ENCODE assay signal across 21 cellular contexts in the genomic region with DNA sequence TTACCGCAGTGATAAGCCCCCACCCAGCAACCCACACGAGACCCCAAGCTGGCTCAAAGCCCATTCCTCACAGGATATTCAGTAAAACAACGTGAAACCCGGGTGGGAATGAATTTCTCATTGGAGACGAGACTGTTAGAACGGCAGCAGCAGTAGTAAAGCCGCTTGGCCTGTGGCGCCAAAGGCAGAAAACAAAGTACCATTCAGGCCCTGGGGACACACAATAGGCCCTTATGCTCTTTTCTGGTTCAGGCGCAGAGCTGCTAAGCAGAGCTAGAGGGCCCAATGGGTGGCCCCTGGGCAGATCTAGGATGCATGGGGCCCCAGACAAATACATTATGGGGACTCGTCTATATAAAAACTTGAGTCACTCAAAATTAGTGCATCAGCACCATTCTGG. TPM values are rescaled to one million over a fixed set of nuclear protein-coding genes. Genes with fewer than 3 reads are reported as not detected.
DNase-seq lines count a peak whose midpoint lies in the region; ATAC-seq, FAIRE-seq and TF ChIP-seq lines count a peak whose summit lies in the region.
"Had no signal": no experiment of that assay in that cellular context is flagged by ENCODE, and none has a peak within 500 bp of the region (broad histone marks: within the 10 kb centered on the region; RNA-seq: fewer than 3 reads in every experiment).

No MANE protein-coding gene starts in this region.

- no peak for FAIRE-seq in H1 (lab: Jason Lieb, UNC)
- FAIRE-seq: GM19239, pancreas, TTC549 had no signal

- peaks cover 5 to 21% (median 12%) of the 10 kb centered on the region in 4 experiments for H3K4me1 ChIP-seq in H1 (replicated peaks in 1 of 4; ENCODE audit: control insufficient read depth in 3 of 4, insufficient read depth in 4 of 4, low read length in 3 of 4)
- H3K4me1 ChIP-seq in testis = peaks cover 3% of the 10 kb centered on the region
- H3K4me1 ChIP-seq: pancreas had no signal

- H3K23ac ChIP-seq in H1 (ENCODE audit: insufficient read length) = no peak overlapping the region

- no peak overlapping the region for H2BK120ac ChIP-seq in H1 (replicated peaks; ENCODE audit: low read depth, low read length)

- no peak overlapping the region for H3K4me3 ChIP-seq in H1 (ENCODE audit: extremely low read depth in 1 of 4, insufficient read depth in 2 of 4, low read depth in 3 of 4, low read length in 4 of 4)
- no peak overlapping the region for H3K4me3 ChIP-seq in testis
- H3K4me3 ChIP-seq: cardiac muscle cell, pancreas had no signal

- no peaks in the 10 kb centered on the region for H3K79me2 ChIP-seq in H1 (ENCODE audit: control insufficient read depth in 1 of 2, insufficient read depth in 2 of 2, low read length in 2 of 2)

- H4K20me1 ChIP-seq in H1 (replicated peaks in 1 of 2; ENCODE audit: control insufficient read depth in 1 of 2, insufficient read depth in 2 of 2, low read length in 2 of 2) = no peaks in the 10 kb centered on the region

- H3K56ac ChIP-seq in H1 (replicated peaks; ENCODE audit: insufficient read length, low read depth, low read length) = no peak overlapping the region

- H4K91ac ChIP-seq in H1 (replicated peaks; ENCODE audit: insufficient read length, low read length) = no peak overlapping the region

- no peak overlapping the region; the same call in 1 of the 2 replicates for H2AK5ac ChIP-seq in H1 (ENCODE audit: low read depth, low read length)

- no peak for ATAC-seq in GM21825 (IDR thresholded peaks at IDR 0.05; ENCODE audit: unreplicated experiment)
- ATAC-seq: esophagus mucosa, pancreas had no signal

- H3K36me3 ChIP-seq in H1 (ENCODE audit: control insufficient read depth in 2 of 4, insufficient read depth in 4 of 4, low read length in 3 of 4) = no peaks in the 10 kb centered on the region
- H3K36me3 ChIP-seq in testis (ENCODE audit: low read depth, missing control alignments) = no peaks in the 10 kb centered on the region
- H3K36me3 ChIP-seq: cardiac muscle cell, pancreas had no signal

- no peak overlapping the region for H4K8ac ChIP-seq in H1 (ENCODE audit: extremely low read depth, insufficient read depth, low read length)

- no peaks in the 10 kb centered on the region for H3K79me1 ChIP-seq in H1 (ENCODE audit: low read depth, low read length)

- TF ChIP-seq RAD21 in H1 (IDR thresholded peaks at IDR 0.05 in 1 of 2, conservative IDR thresholded peaks at IDR 0.05 in 1 of 2; ENCODE audit: low read depth in 2 of 2, low read length in 2 of 2) = no peak

- H3K27ac ChIP-seq in H1 (ENCODE audit: low read depth, low read length) = no peak overlapping the region
- H3K27ac ChIP-seq in testis = no peak overlapping the region
- H3K27ac ChIP-seq: cardiac muscle cell, HL-60, pancreas had no signal

- DNase-seq in NCI-H748 (lab: John Stamatoyannopoulos, UW; ENCODE audit: unreplicated experiment) = peak; percentile 16
- DNase-seq in NCI-H748 treated with DMSO at 0.1 percent for 48 hours (lab: John Stamatoyannopoulos, UW) = no peak
- DNase-seq in H1 (ENCODE audit: low read depth in 1 of 2, low spot score in 2 of 2) = no peak
- DNase-seq in midbrain (lab: John Stamatoyannopoulos, UW) = peak; percentile 88
- peak; percentile 46 for DNase-seq in testis
- DNase-seq in DMS 273 treated with DMSO at 0.1 percent for 48 hours (lab: John Stamatoyannopoulos, UW) = no peak
- no peak for DNase-seq in NCI-H128 (lab: John Stamatoyannopoulos, UW; ENCODE audit: unreplicated experiment)
- DNase-seq: activated CD4-positive, alpha-beta T cell treated with anti-CD3 and anti-CD28 coated beads for 48 hours; GDM1; MV-4-11; NCI-H1930; NCI-H446 treated with DMSO at 0.1 percent for 48 hours; pancreas; Right ventricle myocardium superior; stimulated activated CD4-positive, alpha-beta T cell treated with anti-CD3 and anti-CD28 coated beads, Interleukin-1b, Interleukin-23, amount 100 ng/mL, for 48 hours had no signal

- peak overlapping the region; percentile 4; the same call in 1 of the 2 replicates for H2BK5ac ChIP-seq in H1 (ENCODE audit: low read depth, low read length)

- H3K9me3 ChIP-seq in H1 (ENCODE audit: insufficient read depth in 2 of 2, low read depth in 1 of 2, low read length in 1 of 2) = no peaks in the 10 kb centered on the region
- no peaks in the 10 kb centered on the region for H3K9me3 ChIP-seq in testis
- H3K9me3 ChIP-seq: pancreas had no signal

- no peaks in the 10 kb centered on the region for H3K23me2 ChIP-seq in H1 (ENCODE audit: low read depth, low read length)

- TF ChIP-seq EP300 in H1 (IDR thresholded peaks at IDR 0.05; ENCODE audit: borderline replicate concordance in 1 of 2, low read depth in 2 of 2, low read length in 2 of 2) = no peak

- CTCF ChIA-PET in H1 (lab: Charles Lee; ENCODE audit: partially characterized antibody) = interaction anchor here (0.9 to 1.5 kb wide), 3 partner anchors 29 to 62 kb away, joined by 3 to 5 read pairs (median 4); a partner anchor contains a TSS

- H4K5ac ChIP-seq in H1 (ENCODE audit: insufficient read length, low read depth, low read length) = no peak overlapping the region

- H2AFZ ChIP-seq in H1 (ENCODE audit: low read length) = no peak overlapping the region

- H3K4me2 ChIP-seq in H1 (ENCODE audit: insufficient read depth in 1 of 2, low read depth in 2 of 2, low read length in 2 of 2) = no peak overlapping the region

- H2BK15ac ChIP-seq in H1 (ENCODE audit: low read length) = peak overlapping the region; percentile 73; the same call in 1 of the 2 replicates

- H2BK12ac ChIP-seq in H1 (ENCODE audit: low read depth, low read length) = peak overlapping the region; percentile 68

- peak overlapping the region; percentile 33 for H3K18ac ChIP-seq in H1 (ENCODE audit: extremely low read depth, low read length)

- POLR2A ChIA-PET in H1 (lab: Charles Lee; ENCODE audit: partially characterized antibody) = interaction anchor here (0.9 kb wide), 1 partner anchor 26 kb away, joined by 3 read pairs; no protein-coding TSS in a partner anchor

- no peak overlapping the region for H3K4ac ChIP-seq in H1 (replicated peaks; ENCODE audit: insufficient read length, low read depth, low read length)

- no peak overlapping the region for H3K9ac ChIP-seq in H1 (replicated peaks in 1 of 4; ENCODE audit: extremely low read depth in 1 of 4, low read depth in 3 of 4, low read length in 3 of 4)

- intact Hi-C loops in testis (cut with DNase I; ENCODE audit: low total_unique reads) = no loop called here

- H3K14ac ChIP-seq in H1 (ENCODE audit: insufficient read length) = no peak overlapping the region

- H2BK20ac ChIP-seq in H1 (ENCODE audit: low read length) = 0 out of 2 replicates have a peak overlapping the region, but pooled peaks have one; percentile 25

- no peak for TF ChIP-seq CTCF in H1 (IDR thresholded peaks at IDR 0.05; ENCODE audit: control extremely low read depth in 1 of 3, insufficient read depth in 1 of 3, low read depth in 1 of 3, low read length in 3 of 3)
- no peak for TF ChIP-seq CTCF in testis (IDR thresholded peaks at IDR 0.05)

- WGBS in H1 (ENCODE audit: extremely low coverage in 1 of 2, insufficient coverage in 1 of 2, insufficient read length in 1 of 2, insufficient replicate concordance in 2 of 2, low coverage in 1 of 2, low lambda C conversion rate in 2 of 2, missing lambda C conversion rate in 1 of 2), 2 experiments = 86% methylated on average over 10 of the region's 10 CpGs; no CpG with 5 or more reads in 1 of the 2 experiments
- WGBS in testis, 2 donors = 58 to 83% methylated on average over 8 to 10 of the region's 10 CpGs

- TF ChIP-seq POLR2A in H1 (IDR thresholded peaks at IDR 0.05; ENCODE audit: control extremely low read depth in 1 of 2, low read depth in 2 of 2, low read length in 2 of 2) (no peak), testis (IDR thresholded peaks at IDR 0.05) (no peak)

- H3K27me3 ChIP-seq in H1 (replicated peaks in 1 of 4; ENCODE audit: control insufficient read depth in 3 of 4, extremely low read depth in 1 of 4, insufficient read depth in 3 of 4, low read length in 3 of 4) (no peaks in the 10 kb centered on the region), testis (no peaks in the 10 kb centered on the region)
- H3K27me3 ChIP-seq: cardiac muscle cell, pancreas had no signal

TF ChIP-seq in H1, 55 proteins besides CTCF, POLR2A, EP300 and RAD21 (continues in another document):
- TF ChIP-seq TCF12 (IDR thresholded peaks at IDR 0.05; ENCODE audit: low read depth, low read length) = no peak
- TF ChIP-seq CBX5 (IDR thresholded peaks at IDR 0.05; ENCODE audit: low read depth, low read length) = no peak
- TF ChIP-seq, protein P1, sequence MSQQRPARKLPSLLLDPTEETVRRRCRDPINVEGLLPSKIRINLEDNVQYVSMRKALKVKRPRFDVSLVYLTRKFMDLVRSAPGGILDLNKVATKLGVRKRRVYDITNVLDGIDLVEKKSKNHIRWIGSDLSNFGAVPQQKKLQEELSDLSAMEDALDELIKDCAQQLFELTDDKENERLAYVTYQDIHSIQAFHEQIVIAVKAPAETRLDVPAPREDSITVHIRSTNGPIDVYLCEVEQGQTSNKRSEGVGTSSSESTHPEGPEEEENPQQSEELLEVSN (IDR thresholded peaks at IDR 0.05) = no peak
- TF ChIP-seq RXRA (IDR thresholded peaks at IDR 0.05; ENCODE audit: insufficient read depth, low read depth, low read length) = no peak
- no peak for TF ChIP-seq YY1 (IDR thresholded peaks at IDR 0.05; ENCODE audit: low read depth, low read length)

RNA-seq across cellular contexts. Expression of a gene that starts 45.2 kb away (rescaled TPM):
- 27.2 and 27.5 TPM in 2 replicates for total RNA-seq in H1 (2021; fragmentation: NEBNext Ultra II Directional; extraction: Animal tissue kit (Norgen Biotek cat#: 25700))
- 11.5 and 22.5 TPM in 2 replicates for polyA plus RNA-seq in H1 (2011; rRNA removed)
- polyA plus RNA-seq in H1 (2011; cell fraction: cytosol; rRNA removed) = 13.7 TPM
- polyA plus RNA-seq in H1 (2011; cell fraction: nucleus; rRNA removed) = 62.5 TPM
- 13.1 to 20.2 TPM (median 19.2 TPM) in 4 replicates for polyA plus RNA-seq in H1 (2012, experiment 1 of 2)
- polyA plus RNA-seq in H1 (2012, experiment 2 of 2) = 21.5 TPM
- 6.5 TPM for polyA plus RNA-seq in H1 (2013, experiment 1 of 2)
- 5.8 TPM for polyA plus RNA-seq in H1 (2013, experiment 2 of 2)
- 8.1 and 13.0 TPM in 2 replicates for polyA minus RNA-seq in H1 (2011; rRNA and poly(A)+ RNA removed)
- 9.8 TPM for polyA minus RNA-seq in H1 (2011; cell fraction: cytosol; rRNA and poly(A)+ RNA removed)
- polyA minus RNA-seq in H1 (2011; cell fraction: nucleus; rRNA and poly(A)+ RNA removed) = 22.3 TPM
- 10 to 100 TPM; 40.9 to 46.0 TPM for total RNA-seq in testis
- 53.1 TPM for polyA plus RNA-seq in testis (ENCODE audit: insufficient read depth, low read depth, low replicate concordance)

RNA-seq across cellular contexts. Expression of a gene that starts 56.1 kb away (rescaled TPM):
- total RNA-seq in H1 (2021; fragmentation: NEBNext Ultra II Directional; extraction: Animal tissue kit (Norgen Biotek cat#: 25700)) = 64.3 and 67.6 TPM in 2 replicates
- polyA plus RNA-seq in H1 (2011; rRNA removed) (49.8 and 66.9 TPM in 2 replicates), testis (ENCODE audit: insufficient read depth, low read depth, low replicate concordance) (27.2 TPM)
- 38.6 TPM for polyA plus RNA-seq in H1 (2011; cell fraction: cytosol; rRNA removed)
- polyA plus RNA-seq in H1 (2011; cell fraction: nucleus; rRNA removed) = 112 TPM
- 24.3 to 37.8 TPM (median 34.2 TPM) in 4 replicates for polyA plus RNA-seq in H1 (2012, experiment 1 of 2)
- polyA plus RNA-seq in H1 (2012, experiment 2 of 2) = 32.6 TPM
- polyA plus RNA-seq in H1 (2013, experiment 1 of 2) = 37.5 TPM
- 32.3 TPM for polyA plus RNA-seq in H1 (2013, experiment 2 of 2)
- 8.3 and 9.8 TPM in 2 replicates for polyA minus RNA-seq in H1 (2011; rRNA and poly(A)+ RNA removed)
- 32.6 TPM for polyA minus RNA-seq in H1 (2011; cell fraction: cytosol; rRNA and poly(A)+ RNA removed)
- 32.0 TPM for polyA minus RNA-seq in H1 (2011; cell fraction: nucleus; rRNA and poly(A)+ RNA removed)
- 10 to 100 TPM; 23.2 to 24.6 TPM for total RNA-seq in testis

Comparison
In these comparisons a context has a peak if more than half of its experiments do, and no peak if none do; other contexts are left out.
1. DNase-seq: peak in NCI-H748 (single experiment), midbrain (single experiment) and testis (single experiment); none in NCI-H748 treated with DMSO at 0.1 percent for 48 hours (single experiment), H1 (0 of 2), DMS 273 treated with DMSO at 0.1 percent for 48 hours (single experiment) and NCI-H128 (single experiment).